In genomic region chr3:152376351-152377183, GRCh38 we compare ENCODE assay signal across 8 cellular contexts.
A peak's percentile ranks its signal among the peaks of the same experiment; 100 is the strongest.
DNase-seq lines count a peak whose midpoint lies in the region; ATAC-seq and TF ChIP-seq lines count a peak whose summit lies in the region.

No MANE protein-coding gene starts in this region.

- H4K20me1 ChIP-seq in OCI-LY7 (ENCODE audit: insufficient read depth, low read length) = peaks cover 23% of the 10 kb centered on the region; the same call in 1 of the 2 replicates

- no peak overlapping the region for H2AFZ ChIP-seq in OCI-LY7 (ENCODE audit: low read length)

- no peaks in the 10 kb centered on the region for H3K27me3 Mint-ChIP-seq in activated CD4-positive, alpha-beta T cell treated with anti-CD3 and anti-CD28 coated beads for 36 hours

- H3K36me3 ChIP-seq in OCI-LY7 (ENCODE audit: insufficient read depth, low read length) (peaks cover 46% of the 10 kb centered on the region), stomach (peaks cover 0 to 10% (median 8%) of the 10 kb centered on the region in 4 donors)

- H3K27ac Mint-ChIP-seq in activated CD4-positive, alpha-beta T cell treated with anti-CD3 and anti-CD28 coated beads for 36 hours = peak overlapping the region; percentile 83

- no peaks in the 10 kb centered on the region for H3K27me3 ChIP-seq in stomach

- TF ChIP-seq CTCF in OCI-LY7 (conservative IDR thresholded peaks at IDR 0.05; ENCODE audit: low read length) (no peak), stomach (IDR thresholded peaks at IDR 0.05) (no peak)

- H3K9me2 ChIP-seq in OCI-LY7 (ENCODE audit: insufficient read depth, low read length) = no peaks in the 10 kb centered on the region

- H3K4me1 Mint-ChIP-seq in activated CD4-positive, alpha-beta T cell treated with anti-CD3 and anti-CD28 coated beads for 36 hours = peaks cover 75% of the 10 kb centered on the region

- peak overlapping the region; percentile 92 for H3K27ac ChIP-seq in OCI-LY7 (ENCODE audit: low read depth, low read length, poor library complexity, severe bottlenecking)
- H3K27ac ChIP-seq in stomach = peak overlapping the region in 4 of 5 donors; percentile 8 to 64 (median 54)

- H3K79me2 ChIP-seq in OCI-LY7 (ENCODE audit: insufficient read depth, low read depth, low read length) = peaks cover 95% of the 10 kb centered on the region

- 64 to 81% (median 76%) methylated on average over 9 of the region's 9 CpGs for WGBS in stomach, 5 donors

- TSS peak; percentile 95 for BruUV-seq in OCI-LY7 (replicated peaks; lab: Mats Ljungman, UMichigan)

- no peak for TF ChIP-seq POLR2A in stomach (IDR thresholded peaks at IDR 0.05)

- ATAC-seq in activated CD4-positive, alpha-beta T cell treated with anti-CD3 and anti-CD28 coated beads for 36 hours = no peak
- ATAC-seq in HG02798 (IDR thresholded peaks at IDR 0.05; ENCODE audit: poor library complexity, unreplicated experiment) = peak; percentile 84

- intact Hi-C loops in activated CD4-positive, alpha-beta T cell treated with anti-CD3 and anti-CD28 coated beads for 36 hours (cut with DNase I, micrococcal nuclease) = no loop called here
- intact Hi-C loops in OCI-LY7 (cut with micrococcal nuclease; ENCODE audit: unreplicated experiment) = loop anchor here (1.0 to 2.0 kb wide), 2 partner anchors 107 to 178 kb away; no protein-coding TSS in a partner anchor
- intact Hi-C loops in stomach (cut with DNase I; ENCODE audit: low total_unique reads) = no loop called here

- DNase-seq in activated CD4-positive, alpha-beta T cell treated with anti-CD3 and anti-CD28 coated beads for 36 hours = no peak
- DNase-seq in activated CD4-positive, alpha-beta T cell treated with anti-CD3 and anti-CD28 coated beads for 4 hours = no peak
- DNase-seq in OCI-LY7 (ENCODE audit: low spot score) (peak; percentile 95), fibroblast of gingiva (ENCODE audit: low read depth) (peak; percentile 50), stomach (no peak), NCI-H82 treated with DMSO at 0.1 percent for 48 hours (lab: John Stamatoyannopoulos, UW; ENCODE audit: unreplicated experiment) (no peak)
- no peak for DNase-seq in stimulated activated naive CD4-positive, alpha-beta T cell (lab: John Stamatoyannopoulos, UW)

- H3K4me1 ChIP-seq in OCI-LY7 (ENCODE audit: insufficient read depth, low read length, poor library complexity, severe bottlenecking) = peaks cover 77% of the 10 kb centered on the region
- H3K4me1 ChIP-seq in stomach = peaks cover 12 to 86% (median 46%) of the 10 kb centered on the region in 4 donors

- POLR2A ChIA-PET in activated CD4-positive, alpha-beta T cell treated with anti-CD3 and anti-CD28 coated beads for 36 hours (lab: Charles Lee) = no interaction called here
- POLR2A ChIA-PET in OCI-LY7 (lab: Charles Lee) = interaction anchor here (0.5 to 3.0 kb wide), 20 partner anchors 11 to 798 kb away, joined by 3 to 12 read pairs (median 4); partner anchors contain the start of gene MBNL1

- CTCF ChIA-PET in activated CD4-positive, alpha-beta T cell treated with anti-CD3 and anti-CD28 coated beads for 36 hours (lab: Charles Lee) = interaction anchor here (1.0 kb wide), 1 partner anchor 10 kb away, joined by 3 read pairs; no protein-coding TSS in a partner anchor
- CTCF ChIA-PET in OCI-LY7 (lab: Charles Lee; ENCODE audit: unreplicated experiment) = interaction anchor here (1.0 kb wide), 1 partner anchor 12 kb away, joined by 3 read pairs; no protein-coding TSS in a partner anchor

- H3K4me2 ChIP-seq in OCI-LY7 (ENCODE audit: low read length) = peak overlapping the region; percentile 92

- TF ChIP-seq EP300 in stomach (IDR thresholded peaks at IDR 0.05) = no peak

- peaks cover 4% of the 10 kb centered on the region; the same call in 1 of the 2 replicates for H3K9me3 ChIP-seq in OCI-LY7 (ENCODE audit: low read length)
- H3K9me3 ChIP-seq in stomach = no peaks in the 10 kb centered on the region

- H3K4me3 ChIP-seq in OCI-LY7 (ENCODE audit: low read depth, low read length, poor library complexity, severe bottlenecking) (peak overlapping the region; percentile 55), stomach (no peak overlapping the region)

- H3K36me3 Mint-ChIP-seq in activated CD4-positive, alpha-beta T cell treated with anti-CD3 and anti-CD28 coated beads for 36 hours (ENCODE audit: low read depth) = peaks cover 44% of the 10 kb centered on the region

- peaks cover 5% of the 10 kb centered on the region for H3K9me3 Mint-ChIP-seq in activated CD4-positive, alpha-beta T cell treated with anti-CD3 and anti-CD28 coated beads for 36 hours (ENCODE audit: low read depth)

- H3K4me3 Mint-ChIP-seq in activated CD4-positive, alpha-beta T cell treated with anti-CD3 and anti-CD28 coated beads for 36 hours = no peak overlapping the region

Comparison
In these comparisons a context has a peak if more than half of its experiments do, and no peak if none do; other contexts are left out.
1. DNase-seq: peak in OCI-LY7 (single experiment) and fibroblast of gingiva (single experiment); none in activated CD4-positive, alpha-beta T cell treated with anti-CD3 and anti-CD28 coated beads for 36 hours (single experiment), activated CD4-positive, alpha-beta T cell treated with anti-CD3 and anti-CD28 coated beads for 4 hours (0 of 2), stomach (single experiment), stimulated activated naive CD4-positive, alpha-beta T cell (0 of 6) and NCI-H82 treated with DMSO at 0.1 percent for 48 hours (single experiment).